In genomic region chr10:75379234-75379724, GRCh38 we compare ENCODE assay signal across 1 cellular context.
TF ChIP-seq lines count a peak whose summit lies in the region.

No MANE protein-coding gene starts in this region.

TF ChIP-seq in HEK293, 187 proteins besides CTCF, POLR2A, EP300 and RAD21 (continued from another document and continues in another):
- peak; percentile 41; the same call in 1 of the 2 replicates for TF ChIP-seq PRDM10 (tag by site-specific recombination; IDR thresholded peaks at IDR 0.05)
- TF ChIP-seq YY2 (tag by site-specific recombination; IDR thresholded peaks at IDR 0.05), result 0 out of 2 replicates have a peak, but pooled peaks have one; percentile 71
- no peak for TF ChIP-seq ZNF280C (tag by site-specific recombination; IDR thresholded peaks at IDR 0.05)
- TF ChIP-seq ZNF488 (tag by site-specific recombination; IDR thresholded peaks at IDR 0.05), result peak; percentile 100
- no peak for TF ChIP-seq ZNF23 (tag by site-specific recombination; IDR thresholded peaks at IDR 0.05; ENCODE audit: borderline replicate concordance)
- peak; percentile 100 for TF ChIP-seq SP7 (tag by site-specific recombination; IDR thresholded peaks at IDR 0.05)
- TF ChIP-seq BCL6B (tag by site-specific recombination; IDR thresholded peaks at IDR 0.05), result peak; percentile 98
- TF ChIP-seq ZNF366 (tag by site-specific recombination; conservative IDR thresholded peaks at IDR 0.05), result peak; percentile 100
- peak; percentile 56; the same call in 1 of the 2 replicates for TF ChIP-seq ZNF624 (tag by site-specific recombination; IDR thresholded peaks at IDR 0.05)
- TF ChIP-seq ZNF341 (tag by site-specific recombination; IDR thresholded peaks at IDR 0.05; ENCODE audit: low read depth), result peak; percentile 65
- no peak for TF ChIP-seq ZNF585B (tag by site-specific recombination; IDR thresholded peaks at IDR 0.05)
- TF ChIP-seq ZIC2 (tag by site-specific recombination; IDR thresholded peaks at IDR 0.05), result peak; percentile 66
- TF ChIP-seq ZBTB1 (tag by site-specific recombination; IDR thresholded peaks at IDR 0.05), result peak; percentile 87; the same call in 1 of the 2 replicates
- peak; percentile 38 for TF ChIP-seq ZNF654 (tag by site-specific recombination; IDR thresholded peaks at IDR 0.05; ENCODE audit: low read depth)
- TF ChIP-seq KLF17 (tag by site-specific recombination; IDR thresholded peaks at IDR 0.05), result peak; percentile 98
- TF ChIP-seq ZFP3 (tag by site-specific recombination; IDR thresholded peaks at IDR 0.05; ENCODE audit: low read depth), result no peak
- peak; percentile 95 for TF ChIP-seq HIC1 (tag by site-specific recombination; IDR thresholded peaks at IDR 0.05)
- TF ChIP-seq ZNF701 (tag by site-specific recombination; IDR thresholded peaks at IDR 0.05), result no peak
- TF ChIP-seq YY1 (tag by site-specific recombination; IDR thresholded peaks at IDR 0.05), result peak; percentile 82; the same call in 1 of the 2 replicates
- peak; percentile 94 for TF ChIP-seq MZF1 (tag by site-specific recombination; IDR thresholded peaks at IDR 0.05; ENCODE audit: borderline replicate concordance)
- TF ChIP-seq PRDM1 (tag by site-specific recombination; IDR thresholded peaks at IDR 0.05), result no peak
- TF ChIP-seq ZNF837 (tag by site-specific recombination; IDR thresholded peaks at IDR 0.05), result no peak
- TF ChIP-seq ZNF707 (tag by site-specific recombination; IDR thresholded peaks at IDR 0.05), result no peak
- peak; percentile 100 for TF ChIP-seq ZNF580 (tag by site-specific recombination; IDR thresholded peaks at IDR 0.05)
- no peak for TF ChIP-seq ZNF202 (tag by site-specific recombination; IDR thresholded peaks at IDR 0.05; ENCODE audit: borderline replicate concordance)
- TF ChIP-seq SCRT2 (tag by site-specific recombination; IDR thresholded peaks at IDR 0.05), result peak; percentile 80
- no peak; the same call in 1 of the 2 replicates for TF ChIP-seq REPIN1 (tag by site-specific recombination; IDR thresholded peaks at IDR 0.05; ENCODE audit: low read depth)
- no peak for TF ChIP-seq REST (tag by site-specific recombination; IDR thresholded peaks at IDR 0.05)
- TF ChIP-seq INSM2 (tag by site-specific recombination; IDR thresholded peaks at IDR 0.05), result peak; percentile 99
- peak; percentile 98 for TF ChIP-seq KLF8 (tag by site-specific recombination; IDR thresholded peaks at IDR 0.05)
- TF ChIP-seq ZNF416 (tag by site-specific recombination; IDR thresholded peaks at IDR 0.05), result no peak
- TF ChIP-seq ZNF121 (tag by site-specific recombination; IDR thresholded peaks at IDR 0.05), result peak; percentile 88
- TF ChIP-seq ZBTB49 (tag by site-specific recombination; IDR thresholded peaks at IDR 0.05; ENCODE audit: low read depth), result peak; percentile 81
- TF ChIP-seq ZBTB20 (tag by site-specific recombination; IDR thresholded peaks at IDR 0.05), result peak; percentile 64; the same call in 1 of the 2 replicates
- TF ChIP-seq ZBTB26 (tag by site-specific recombination; optimal IDR thresholded peaks at IDR 0.05), result no peak
- peak; percentile 56; the same call in 1 of the 2 replicates for TF ChIP-seq ZNF248 (tag by site-specific recombination; IDR thresholded peaks at IDR 0.05)
- TF ChIP-seq ZNF626 (tag by site-specific recombination; IDR thresholded peaks at IDR 0.05), result peak; percentile 87
- TF ChIP-seq ZBTB7A (tag by site-specific recombination; IDR thresholded peaks at IDR 0.05; ENCODE audit: low read depth), result peak; percentile 90; the same call in 1 of the 2 replicates
